Comparison of ENCODE assay signal across 20 cellular contexts in genomic region chr11:1522081-1522424, GRCh38. TPM values are rescaled to one million over a fixed set of nuclear protein-coding genes. Genes with fewer than 3 reads are reported as not detected.
DNase-seq lines count a peak whose midpoint lies in the region; ATAC-seq and TF ChIP-seq lines count a peak whose summit lies in the region.
"Had no signal": no experiment of that assay in that cellular context is flagged by ENCODE, and none has a peak within 500 bp of the region (broad histone marks: within the 10 kb centered on the region; RNA-seq: fewer than 3 reads in every experiment).

No MANE protein-coding gene starts in this region.

- H3K36me3 Mint-ChIP-seq in naive thymus-derived CD8-positive, alpha-beta T cell: peaks cover 0 to 8% (median 0%) of the 10 kb centered on the region in 3 donors
- H3K36me3 Mint-ChIP-seq: activated CD4-positive, alpha-beta memory T cell treated with anti-CD3 and anti-CD28 coated beads for 36 hours had no signal

- no peak overlapping the region; the same call in 1 of the 2 replicates for H2AFZ ChIP-seq in OCI-LY3 (ENCODE audit: low read depth, low read length)

- no peak overlapping the region for H3K27ac Mint-ChIP-seq in naive thymus-derived CD8-positive, alpha-beta T cell
- H3K27ac Mint-ChIP-seq: activated CD4-positive, alpha-beta memory T cell treated with anti-CD3 and anti-CD28 coated beads for 36 hours; activated T-cell treated with anti-CD3 and anti-CD28 coated beads, Interleukin-2, amount 50 U/mL, for 72 hours had no signal

- no peaks in the 10 kb centered on the region for H3K27me3 Mint-ChIP-seq in naive thymus-derived CD8-positive, alpha-beta T cell
- H3K27me3 Mint-ChIP-seq: activated CD4-positive, alpha-beta memory T cell treated with anti-CD3 and anti-CD28 coated beads for 36 hours; CD4-positive, alpha-beta memory T cell had no signal

- no peaks in the 10 kb centered on the region for H3K9me3 ChIP-seq in BLaER1 treated with 17β-estradiol and CSF1 and Interleukin-3, amounts not matched to agents 10 nM and 100 nM (replicated peaks in 1 of 11)
- H3K9me3 ChIP-seq in OCI-LY3 (ENCODE audit: insufficient read depth, low read length) (no peaks in the 10 kb centered on the region), tibial artery (no peaks in the 10 kb centered on the region)
- H3K9me3 ChIP-seq: Peyer's patch, thoracic aorta had no signal

- H3K27ac ChIP-seq in BLaER1 treated with 17β-estradiol and CSF1 and Interleukin-3, amounts not matched to agents 10 nM and 100 nM: peak overlapping the region in 5 of 11 experiments; percentile 37 to 77 (median 72); a peak in 10 of 22 replicates
- peak overlapping the region; percentile 79 for H3K27ac ChIP-seq in OCI-LY3 (ENCODE audit: low read length)
- H3K27ac ChIP-seq in tibial artery: no peak overlapping the region
- H3K27ac ChIP-seq: thoracic aorta had no signal

- peaks cover 54 to 99% (median 89%) of the 10 kb centered on the region in 10 experiments for H3K4me1 ChIP-seq in BLaER1 treated with 17β-estradiol and CSF1 and Interleukin-3, amounts not matched to agents 10 nM and 100 nM
- H3K4me1 ChIP-seq in OCI-LY3 (ENCODE audit: low read length) (peaks cover 47% of the 10 kb centered on the region), tibial artery (peaks cover 0 to 36% (median 21%) of the 10 kb centered on the region in 4 donors)

- no peak for DNase-seq in naive thymus-derived CD8-positive, alpha-beta T cell
- DNase-seq in NCI-H345 treated with DMSO at 0.1 percent for 48 hours (lab: John Stamatoyannopoulos, UW; ENCODE audit: unreplicated experiment) (no peak), tibial artery (no peak), midbrain (lab: John Stamatoyannopoulos, UW) (no peak)
- DNase-seq: activated CD4-positive, alpha-beta memory T cell treated with anti-CD3 and anti-CD28 coated beads for 36 hours; activated T-cell treated with anti-CD3 and anti-CD28 coated beads, Interleukin-2, amount 50 U/mL, for 72 hours; CD4-positive, alpha-beta memory T cell; EL; HCEC 1CT; mesenchymal stem cell; MM.1S; NCI-H2081; NCI-H69 had no signal

- peaks cover 63% of the 10 kb centered on the region for H3K79me2 ChIP-seq in OCI-LY3 (ENCODE audit: low read length)

- ATAC-seq in GM19395 (IDR thresholded peaks at IDR 0.05; ENCODE audit: unreplicated experiment) (peak; percentile 39), HG02884 (IDR thresholded peaks at IDR 0.05; ENCODE audit: unreplicated experiment) (peak; percentile 21)
- ATAC-seq in naive thymus-derived CD8-positive, alpha-beta T cell: no peak
- ATAC-seq: activated T-cell treated with anti-CD3 and anti-CD28 coated beads, Interleukin-2, amount 50 U/mL, for 72 hours; right cardiac atrium had no signal

- H3K27me3 ChIP-seq in BLaER1 treated with 17β-estradiol and CSF1 and Interleukin-3, amounts not matched to agents 10 nM and 100 nM: peaks cover 0 to 4% (median 0%) of the 10 kb centered on the region in 11 experiments; a peak in 2 of 22 replicates
- no peaks in the 10 kb centered on the region for H3K27me3 ChIP-seq in OCI-LY3 (ENCODE audit: low read depth, low read length)
- H3K27me3 ChIP-seq in tibial artery: no peaks in the 10 kb centered on the region
- H3K27me3 ChIP-seq: Peyer's patch had no signal

- H4K20me1 ChIP-seq in BLaER1 treated with 17β-estradiol and CSF1 and Interleukin-3, amounts not matched to agents 10 nM and 100 nM: peaks cover 100% of the 10 kb centered on the region in 11 experiments
- 0 out of 2 replicates have a peak, but pooled peaks cover 8% of the 10 kb centered on the region for H4K20me1 ChIP-seq in OCI-LY3 (ENCODE audit: insufficient read depth, low read length)

- H3K4me3 Mint-ChIP-seq in naive thymus-derived CD8-positive, alpha-beta T cell: peak overlapping the region in 1 of 10 donors; percentile 18
- H3K4me3 Mint-ChIP-seq: activated CD4-positive, alpha-beta memory T cell treated with anti-CD3 and anti-CD28 coated beads for 36 hours; activated T-cell treated with anti-CD3 and anti-CD28 coated beads, Interleukin-2, amount 50 U/mL, for 72 hours; CD4-positive, alpha-beta memory T cell had no signal

- peak overlapping the region in 9 of 11 experiments; percentile 3 to 70 (median 28); a peak in 10 of 22 replicates for H3K9ac ChIP-seq in BLaER1 treated with 17β-estradiol and CSF1 and Interleukin-3, amounts not matched to agents 10 nM and 100 nM
- H3K9ac ChIP-seq in OCI-LY3 (ENCODE audit: low read length): peak overlapping the region; percentile 48

- TF ChIP-seq CTCF in OCI-LY3 (IDR thresholded peaks at IDR 0.05; ENCODE audit: low read depth, low read length) (no peak), tibial artery (IDR thresholded peaks at IDR 0.05) (no peak)

- POLR2A ChIA-PET in naive thymus-derived CD8-positive, alpha-beta T cell (lab: Charles Lee): no interaction called here

- H3K36me3 ChIP-seq in BLaER1 treated with 17β-estradiol and CSF1 and Interleukin-3, amounts not matched to agents 10 nM and 100 nM: peaks cover 0 to 17% (median 0%) of the 10 kb centered on the region in 11 experiments; a peak in 2 of 22 replicates
- no peaks in the 10 kb centered on the region for H3K36me3 ChIP-seq in OCI-LY3 (replicated peaks; ENCODE audit: low read depth, low read length)
- H3K36me3 ChIP-seq in tibial artery: no peaks in the 10 kb centered on the region
- H3K36me3 ChIP-seq: Peyer's patch, thoracic aorta had no signal

- H3K9me3 Mint-ChIP-seq in naive thymus-derived CD8-positive, alpha-beta T cell: no peaks in the 10 kb centered on the region
- H3K9me3 Mint-ChIP-seq: activated CD4-positive, alpha-beta memory T cell treated with anti-CD3 and anti-CD28 coated beads for 36 hours; activated T-cell treated with anti-CD3 and anti-CD28 coated beads, Interleukin-2, amount 50 U/mL, for 72 hours; CD4-positive, alpha-beta memory T cell had no signal

- peaks cover 30 to 79% (median 61%) of the 10 kb centered on the region in 4 donors for H3K4me1 Mint-ChIP-seq in naive thymus-derived CD8-positive, alpha-beta T cell

- peak overlapping the region in 4 of 10 experiments; percentile 6 to 41 (median 25); a peak in 7 of 20 replicates for H3K4me3 ChIP-seq in BLaER1 treated with 17β-estradiol and CSF1 and Interleukin-3, amounts not matched to agents 10 nM and 100 nM
- H3K4me3 ChIP-seq in OCI-LY3 (ENCODE audit: low read length) (peak overlapping the region; percentile 71), tibial artery (no peak overlapping the region)
- H3K4me3 ChIP-seq: Peyer's patch, thoracic aorta had no signal

- intact Hi-C loops in tibial artery (cut with DNase I; ENCODE audit: low total_unique reads): loop anchor here (10.0 kb wide), 1 partner anchor 247 kb away; no protein-coding TSS in a partner anchor

- peak overlapping the region; percentile 73 to 94 (median 84) for H3K4me2 ChIP-seq in BLaER1 treated with 17β-estradiol and CSF1 and Interleukin-3, amounts not matched to agents 10 nM and 100 nM
- peak overlapping the region; percentile 84 for H3K4me2 ChIP-seq in OCI-LY3 (ENCODE audit: low read length)

RNA-seq across cellular contexts. Expression of gene MOB2, which starts 35.5 kb away (rescaled TPM):
- 10 to 100 TPM; 75.6 to 84.3 TPM for total RNA-seq in naive thymus-derived CD8-positive, alpha-beta T cell
- 10 to 100 TPM; 29.1 to 47.9 (median 37.7) TPM for polyA plus RNA-seq in naive thymus-derived CD8-positive, alpha-beta T cell

RNA-seq across cellular contexts. Expression of gene DUSP8, which starts 50.0 kb away (rescaled TPM):
- total RNA-seq in naive thymus-derived CD8-positive, alpha-beta T cell: 1 to 10 TPM; 3.1 to 5.1 TPM
- polyA plus RNA-seq in naive thymus-derived CD8-positive, alpha-beta T cell: under 1 TPM in 2 of 3 donors, not detected in 1; 0.17 to 0.39 TPM

Comparison
In these comparisons a context has a peak if more than half of its experiments do, and no peak if none do; other contexts are left out.
1. ATAC-seq: peak in GM19395 (single experiment) and HG02884 (single experiment); none in naive thymus-derived CD8-positive, alpha-beta T cell (0 of 2).